26 cellular contexts compared by ENCODE assay signal in the genomic region with DNA sequence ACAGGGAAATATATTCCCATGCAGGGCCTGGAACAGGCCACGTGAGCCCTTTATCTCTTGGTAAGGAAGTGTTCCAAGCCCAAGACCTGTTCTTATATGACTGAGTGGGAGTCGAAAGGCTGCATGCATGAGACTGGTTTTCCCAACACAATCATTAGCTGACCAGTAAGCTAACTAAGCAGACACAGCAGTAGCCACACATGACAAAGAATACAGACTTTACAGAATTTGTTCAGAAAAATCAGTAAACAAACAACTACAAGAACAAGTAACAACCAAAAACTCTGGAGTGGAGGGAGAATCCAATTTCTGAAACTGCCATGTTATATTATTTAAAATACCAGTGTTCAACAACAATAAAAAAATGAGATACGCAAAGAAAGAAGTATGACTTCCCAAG. TPM values are rescaled to one million over a fixed set of nuclear protein-coding genes. Genes with fewer than 3 reads are reported as not detected.
DNase-seq lines count a peak whose midpoint lies in the region; ATAC-seq and TF ChIP-seq lines count a peak whose summit lies in the region.
"Had no signal": no experiment of that assay in that cellular context is flagged by ENCODE, and none has a peak within 500 bp of the region (broad histone marks: within the 10 kb centered on the region; RNA-seq: fewer than 3 reads in every experiment).

No MANE protein-coding gene starts in this region.

- H3K9me3 ChIP-seq in suprapubic skin = no peaks in the 10 kb centered on the region
- H3K9me3 ChIP-seq: A549; BLaER1 treated with 17β-estradiol and CSF1 and Interleukin-3, amounts not matched to agents 10 nM and 100 nM had no signal

- DNase-seq in WTC11 (ENCODE audit: low spot score) (no peak), neural crest cell (ENCODE audit: low read depth, low spot score) (no peak), suprapubic skin (ENCODE audit: low spot score in 2 of 2) (no peak)
- DNase-seq: AML-193; CD4-positive, alpha-beta memory T cell; CD4-positive, CD25-positive, alpha-beta regulatory T cell; CD8-positive, alpha-beta memory T cell; COR-L47; DMS 273 treated with DMSO at 0.1 percent for 48 hours; DMS153; DMS53; DMS79; DND-41; EL; GDM1 had no signal

- H3K27ac ChIP-seq in C4-2B = peak overlapping the region; percentile 33; the same call in 1 of the 2 replicates
- H3K27ac ChIP-seq in suprapubic skin = no peak overlapping the region
- H3K27ac ChIP-seq: 22Rv1; A549; BLaER1 treated with 17β-estradiol and CSF1 and Interleukin-3, amounts not matched to agents 10 nM and 100 nM had no signal

- H3K9me3 Mint-ChIP-seq in WTC11 = 0 out of 2 replicates have a peak, but pooled peaks cover 4% of the 10 kb centered on the region
- no peaks in the 10 kb centered on the region for H3K9me3 Mint-ChIP-seq in neural crest cell
- H3K9me3 Mint-ChIP-seq: CD8-positive, alpha-beta memory T cell had no signal

- H3K27ac Mint-ChIP-seq in WTC11 (peak overlapping the region; percentile 32; the same call in 1 of the 2 replicates), neural crest cell (ENCODE audit: unreplicated experiment) (peak overlapping the region; percentile 24)
- H3K27ac Mint-ChIP-seq: B cell; CD14-positive monocyte; CD4-positive, alpha-beta memory T cell; CD4-positive, CD25-positive, alpha-beta regulatory T cell had no signal

- H3K4me3 ChIP-seq in suprapubic skin = no peak overlapping the region
- H3K4me3 ChIP-seq: A549; BLaER1 treated with 17β-estradiol and CSF1 and Interleukin-3, amounts not matched to agents 10 nM and 100 nM; GM12878 had no signal

- CTCF ChIA-PET in WTC11 (lab: Charles Lee) = interaction anchor here (1.4 to 3.1 kb wide), 2 partner anchors 10 to 39 kb away, joined by 7 to 10 read pairs; no protein-coding TSS in a partner anchor

- no peak for TF ChIP-seq EP300 in suprapubic skin (IDR thresholded peaks at IDR 0.05)

- ATAC-seq in WTC11 (no peak), GM21529 (IDR thresholded peaks at IDR 0.05; ENCODE audit: unreplicated experiment) (no peak)
- ATAC-seq: A549, GM12878 had no signal

- no peaks in the 10 kb centered on the region for H3K27me3 ChIP-seq in suprapubic skin
- H3K27me3 ChIP-seq: BLaER1 treated with 17β-estradiol and CSF1 and Interleukin-3, amounts not matched to agents 10 nM and 100 nM had no signal

- TF ChIP-seq POLR2A in suprapubic skin (IDR thresholded peaks at IDR 0.05) = no peak

- no peak for TF ChIP-seq CTCF in C4-2B (conservative IDR thresholded peaks at IDR 0.05)
- TF ChIP-seq CTCF in WTC11 (IDR thresholded peaks at IDR 0.05) = no peak
- no peak for TF ChIP-seq CTCF in neural crest cell (conservative IDR thresholded peaks at IDR 0.05)
- TF ChIP-seq CTCF in suprapubic skin (IDR thresholded peaks at IDR 0.05) = no peak

- H3K4me1 Mint-ChIP-seq in WTC11 = no peaks in the 10 kb centered on the region
- H3K4me1 Mint-ChIP-seq in neural crest cell = no peaks in the 10 kb centered on the region
- H3K4me1 Mint-ChIP-seq: B cell; CD4-positive, alpha-beta memory T cell; CD4-positive, CD25-positive, alpha-beta regulatory T cell; CD8-positive, alpha-beta memory T cell had no signal

- POLR2A ChIA-PET in WTC11 (lab: Charles Lee) = no interaction called here

- H3K36me3 Mint-ChIP-seq in WTC11 (no peaks in the 10 kb centered on the region), neural crest cell (ENCODE audit: low read depth) (no peaks in the 10 kb centered on the region)
- H3K36me3 Mint-ChIP-seq: CD14-positive monocyte; CD4-positive, alpha-beta memory T cell; CD4-positive, CD25-positive, alpha-beta regulatory T cell had no signal

- H3K4me3 Mint-ChIP-seq in WTC11 (no peak overlapping the region), neural crest cell (no peak overlapping the region)
- H3K4me3 Mint-ChIP-seq: B cell; CD14-positive monocyte; CD4-positive, alpha-beta memory T cell; CD8-positive, alpha-beta memory T cell had no signal

- no peaks in the 10 kb centered on the region for H3K36me3 ChIP-seq in suprapubic skin
- H3K36me3 ChIP-seq: BLaER1 treated with 17β-estradiol and CSF1 and Interleukin-3, amounts not matched to agents 10 nM and 100 nM had no signal

- no peaks in the 10 kb centered on the region for H3K4me1 ChIP-seq in suprapubic skin
- H3K4me1 ChIP-seq: A549 had no signal

- 79% methylated on average over 3 of the region's 3 CpGs for WGBS in suprapubic skin

- no peaks in the 10 kb centered on the region for H3K27me3 Mint-ChIP-seq in WTC11 (ENCODE audit: low read depth)
- peaks cover 18% of the 10 kb centered on the region for H3K27me3 Mint-ChIP-seq in neural crest cell (ENCODE audit: low read depth)

TF ChIP-seq in WTC11, 78 proteins besides CTCF, POLR2A, EP300 and RAD21:
- TF ChIP-seq, protein P1, sequence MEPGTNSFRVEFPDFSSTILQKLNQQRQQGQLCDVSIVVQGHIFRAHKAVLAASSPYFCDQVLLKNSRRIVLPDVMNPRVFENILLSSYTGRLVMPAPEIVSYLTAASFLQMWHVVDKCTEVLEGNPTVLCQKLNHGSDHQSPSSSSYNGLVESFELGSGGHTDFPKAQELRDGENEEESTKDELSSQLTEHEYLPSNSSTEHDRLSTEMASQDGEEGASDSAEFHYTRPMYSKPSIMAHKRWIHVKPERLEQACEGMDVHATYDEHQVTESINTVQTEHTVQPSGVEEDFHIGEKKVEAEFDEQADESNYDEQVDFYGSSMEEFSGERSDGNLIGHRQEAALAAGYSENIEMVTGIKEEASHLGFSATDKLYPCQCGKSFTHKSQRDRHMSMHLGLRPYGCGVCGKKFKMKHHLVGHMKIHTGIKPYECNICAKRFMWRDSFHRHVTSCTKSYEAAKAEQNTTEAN (CRISPR knock-in tag; IDR thresholded peaks at IDR 0.05) = no peak
- no peak for TF ChIP-seq MYBL2 (CRISPR knock-in tag; IDR thresholded peaks at IDR 0.05)
- TF ChIP-seq NR2C2 (CRISPR knock-in tag; IDR thresholded peaks at IDR 0.05) = no peak
- TF ChIP-seq TEAD4 (CRISPR knock-in tag; IDR thresholded peaks at IDR 0.05) = no peak
- TF ChIP-seq CREB1 (CRISPR knock-in tag; IDR thresholded peaks at IDR 0.05) = no peak
- TF ChIP-seq NR3C1 (CRISPR knock-in tag; conservative IDR thresholded peaks at IDR 0.05; ENCODE audit: low read depth) = no peak
- TF ChIP-seq ZNF416 (CRISPR knock-in tag; IDR thresholded peaks at IDR 0.05) = no peak

RNA-seq across cellular contexts. Expression of a gene that starts 16.7 kb away (rescaled TPM):
- total RNA-seq in WTC11 (2021) (not detected in 3 replicates), neural crest cell (not detected in 2 replicates), suprapubic skin (not detected)
- total RNA-seq: A172; B cell; CD4-positive, alpha-beta memory T cell; CD4-positive, CD25-positive, alpha-beta regulatory T cell; CD8-positive, alpha-beta memory T cell; Daoy; G401; GM12878 had no signal

RNA-seq across cellular contexts. Expression of a gene that starts 30.6 kb away (rescaled TPM):
- total RNA-seq in WTC11 (2021) (0.09 to 0.11 TPM in 2 of 3 replicates, not detected in the other), neural crest cell (not detected in 2 replicates), suprapubic skin (not detected)
- total RNA-seq: A172; B cell; CD4-positive, alpha-beta memory T cell; CD4-positive, CD25-positive, alpha-beta regulatory T cell; CD8-positive, alpha-beta memory T cell; Daoy; G401 had no signal

RNA-seq across cellular contexts. Expression of a gene that starts 35.3 kb away (rescaled TPM):
- total RNA-seq in WTC11 (2021) (not detected in 3 replicates), neural crest cell (not detected in 2 replicates), suprapubic skin (not detected)
- total RNA-seq: A172; B cell; CD4-positive, alpha-beta memory T cell; CD4-positive, CD25-positive, alpha-beta regulatory T cell; CD8-positive, alpha-beta memory T cell; Daoy; G401; GM12878 had no signal
